ENCODE assay signal across 1 cellular context in genomic region chr18:3652380-3653262, GRCh38.
A peak's percentile ranks its signal among the peaks of the same experiment; 100 is the strongest.
TF ChIP-seq lines count a peak whose summit lies in the region.

No MANE protein-coding gene starts in this region.

TF ChIP-seq in A549, 52 proteins besides CTCF, POLR2A, EP300 and RAD21 (continued from another document):
- TF ChIP-seq REST (IDR thresholded peaks at IDR 0.05): no peak
- no peak for TF ChIP-seq KDM5A (IDR thresholded peaks at IDR 0.05)
- TF ChIP-seq CBX2 (IDR thresholded peaks at IDR 0.05; ENCODE audit: borderline replicate concordance, low read depth): no peak
- TF ChIP-seq ZC3H11A (IDR thresholded peaks at IDR 0.05): no peak
- peak; percentile 86 for TF ChIP-seq ZSCAN20 (CRISPR knock-in tag; IDR thresholded peaks at IDR 0.05)
- peak; percentile 3; the same call in 1 of the 2 replicates for TF ChIP-seq HMGXB4 (CRISPR knock-in tag; IDR thresholded peaks at IDR 0.05; ENCODE audit: borderline replicate concordance)
- no peak for TF ChIP-seq USF2 (IDR thresholded peaks at IDR 0.05)
- TF ChIP-seq SMC3 (IDR thresholded peaks at IDR 0.05): no peak
- no peak for TF ChIP-seq HES2 (IDR thresholded peaks at IDR 0.05)
- TF ChIP-seq ESRRA (IDR thresholded peaks at IDR 0.05; ENCODE audit: borderline replicate concordance, low read length): no peak
- peak; percentile 99 for TF ChIP-seq MAFK (IDR thresholded peaks at IDR 0.05; ENCODE audit: partially characterized antibody)
- TF ChIP-seq E2F6 (IDR thresholded peaks at IDR 0.05; ENCODE audit: borderline replicate concordance, low read depth): peak; percentile 75
- TF ChIP-seq ELK1 (IDR thresholded peaks at IDR 0.05; ENCODE audit: low read depth, low read length): no peak
- TF ChIP-seq PBX3 (IDR thresholded peaks at IDR 0.05): no peak
- peak; percentile 90 to 93 for TF ChIP-seq JUN (IDR thresholded peaks at IDR 0.05)
- peak; percentile 51 for TF ChIP-seq TP53 (CRISPR knock-in tag; IDR thresholded peaks at IDR 0.05)
- TF ChIP-seq FOSL2 (IDR thresholded peaks at IDR 0.05): peak; percentile 80
- peak; percentile 98 for TF ChIP-seq FOSL2 (CRISPR knock-in tag; IDR thresholded peaks at IDR 0.05)
- peak in 1 of 2 experiments; percentile 67; a peak in 2 of 4 replicates for TF ChIP-seq CEBPB (IDR thresholded peaks at IDR 0.05)
- 0 out of 2 replicates have a peak, but pooled peaks have one; percentile 67 for TF ChIP-seq TFCP2L1 (CRISPR knock-in tag; IDR thresholded peaks at IDR 0.05)
- TF ChIP-seq HDAC2 (IDR thresholded peaks at IDR 0.05): no peak
- peak; percentile 70; the same call in 1 of the 2 replicates for TF ChIP-seq EHF (CRISPR knock-in tag; IDR thresholded peaks at IDR 0.05)
TF ChIP-seq in A549: peak in this region for 25.
